ENCODE assay signal across 8 cellular contexts in genomic region chr13:41054212-41054877, GRCh38. TPM values are rescaled to one million over a fixed set of nuclear protein-coding genes. Genes with fewer than 3 reads are reported as not detected.
A peak's percentile ranks its signal among the peaks of the same experiment; 100 is the strongest.
DNase-seq lines count a peak whose midpoint lies in the region; ATAC-seq and TF ChIP-seq lines count a peak whose summit lies in the region.

No MANE protein-coding gene starts in this region.

- H3K27me3 Mint-ChIP-seq in activated T-cell treated with anti-CD3 and anti-CD28 coated beads, Interleukin-2, amount 50 U/mL, for 4 hours (ENCODE audit: low read depth), result no peaks in the 10 kb centered on the region

- DNase-seq in Ammon's horn (ENCODE audit: low spot score) (peak; percentile 40), NCI-H2107 treated with DMSO at 0.1 percent for 48 hours (lab: John Stamatoyannopoulos, UW; ENCODE audit: unreplicated experiment) (peak; percentile 18), globus pallidus (ENCODE audit: low spot score) (peak; percentile 47), putamen (ENCODE audit: low spot score) (peak; percentile 17), cerebellum (ENCODE audit: low spot score) (no peak), OCI-M2 (lab: John Stamatoyannopoulos, UW; ENCODE audit: unreplicated experiment) (no peak)
- peak; percentile 24 for DNase-seq in activated T-cell treated with anti-CD3 and anti-CD28 coated beads, Interleukin-2, amount 50 U/mL, for 4 hours

- H3K4me1 Mint-ChIP-seq in activated T-cell treated with anti-CD3 and anti-CD28 coated beads, Interleukin-2, amount 50 U/mL, for 4 hours (ENCODE audit: low read depth), result peaks cover 64% of the 10 kb centered on the region

- ATAC-seq in activated T-cell treated with anti-CD3 and anti-CD28 coated beads, Interleukin-2, amount 50 U/mL, for 4 hours, result peak; percentile 29 to 44

- no peaks in the 10 kb centered on the region for H3K9me3 Mint-ChIP-seq in activated T-cell treated with anti-CD3 and anti-CD28 coated beads, Interleukin-2, amount 50 U/mL, for 4 hours

- TF ChIP-seq CTCF in GM12872 (IDR thresholded peaks at IDR 0.05; ENCODE audit: insufficient read depth, low read depth, low read length), result peak; percentile 51; the same call in 2 of the 3 replicates

- H3K36me3 Mint-ChIP-seq in activated T-cell treated with anti-CD3 and anti-CD28 coated beads, Interleukin-2, amount 50 U/mL, for 4 hours (ENCODE audit: insufficient read depth), result peaks cover 6% of the 10 kb centered on the region

- H3K4me3 Mint-ChIP-seq in activated T-cell treated with anti-CD3 and anti-CD28 coated beads, Interleukin-2, amount 50 U/mL, for 4 hours, result peak overlapping the region; percentile 6

RNA-seq across cellular contexts. Expression of gene WBP4, which starts 7.0 kb away (rescaled TPM):
- total RNA-seq in activated T-cell treated with anti-CD3 and anti-CD28 coated beads, Interleukin-2, amount 50 U/mL, for 4 hours, result 10 to 100 TPM in 2 of 3 donors, 1 to 10 TPM in 1; 8.5 to 17.5 (median 13.9) TPM
- 9.3 TPM for total RNA-seq in cerebellum

RNA-seq across cellular contexts. Expression of gene ELF1, which starts 35.2 kb away (rescaled TPM):
- 10 to 100 TPM; 49.0 to 56.6 (median 55.9) TPM for total RNA-seq in activated T-cell treated with anti-CD3 and anti-CD28 coated beads, Interleukin-2, amount 50 U/mL, for 4 hours
- total RNA-seq in cerebellum, result 17.1 TPM

Comparison
In these comparisons a context has a peak if more than half of its experiments do, and no peak if none do; other contexts are left out.
1. DNase-seq: peak in Ammon's horn (single experiment), NCI-H2107 treated with DMSO at 0.1 percent for 48 hours (single experiment), activated T-cell treated with anti-CD3 and anti-CD28 coated beads, Interleukin-2, amount 50 U/mL, for 4 hours (single experiment), globus pallidus (single experiment) and putamen (single experiment); none in cerebellum (single experiment) and OCI-M2 (single experiment).